In the genomic region with DNA sequence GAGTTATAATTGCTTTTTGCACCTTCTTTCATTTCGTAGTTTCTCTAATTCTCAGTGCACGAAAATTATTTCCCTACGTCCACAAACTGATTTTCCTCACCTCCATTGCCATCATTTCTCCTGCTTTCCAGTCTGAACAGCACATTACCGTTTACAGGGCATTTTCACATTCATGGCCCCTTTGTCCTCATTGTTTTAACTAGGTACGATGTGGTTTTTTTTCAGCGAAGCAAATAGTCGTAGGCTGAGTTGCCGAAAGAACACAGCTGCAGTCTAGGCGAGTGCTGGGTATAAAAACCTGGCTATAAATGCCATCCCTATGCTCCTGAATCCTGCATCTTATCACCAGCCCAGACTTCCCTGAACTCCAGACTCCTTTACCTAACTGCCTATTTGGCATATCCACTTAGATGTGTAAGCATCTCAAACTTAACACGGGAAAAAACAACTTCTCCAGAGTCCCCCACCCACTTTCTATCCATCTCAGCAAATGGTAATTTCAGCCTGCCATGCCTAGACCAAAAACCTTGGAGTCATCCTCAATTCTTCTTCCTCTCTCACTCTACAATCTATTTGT, we compare ENCODE assay signal across 8 cellular contexts. TPM values are rescaled to one million over a fixed set of nuclear protein-coding genes. Genes with fewer than 3 reads are reported as not detected.
DNase-seq lines count a peak whose midpoint lies in the region; ATAC-seq and TF ChIP-seq lines count a peak whose summit lies in the region.

No MANE protein-coding gene starts in this region.

- H3K9ac ChIP-seq in ES-I3 (ENCODE audit: low read depth, low read length) = peak overlapping the region; percentile 96

- peak overlapping the region; percentile 27 for H2AFZ ChIP-seq in osteoblast (ENCODE audit: low read length)

- no peak for DNase-seq in Panc1 (ENCODE audit: low read depth, low spot score)
- DNase-seq in epithelial cell of prostate (ENCODE audit: low read depth, low spot score) = no peak
- no peak for DNase-seq in osteoblast (ENCODE audit: insufficient read length, low spot score, missing footprints)
- DNase-seq in T1000 (lab: John Stamatoyannopoulos, UW) = no peak
- no peak for DNase-seq in superior temporal gyrus (ENCODE audit: extremely low spot score)

- H3K27me3 ChIP-seq in Panc1 (ENCODE audit: control insufficient read depth, insufficient read depth, low read length) = no peaks in the 10 kb centered on the region
- H3K27me3 ChIP-seq in osteoblast (ENCODE audit: insufficient read depth, low read length) = no peaks in the 10 kb centered on the region

- H3K9me3 ChIP-seq in ES-I3 (ENCODE audit: control insufficient read depth, insufficient read depth, low read length) (no peaks in the 10 kb centered on the region), Panc1 (ENCODE audit: control insufficient read depth, insufficient read depth, low read depth, low read length) (no peaks in the 10 kb centered on the region), osteoblast (ENCODE audit: low read depth, low read length) (no peaks in the 10 kb centered on the region)

- H3K36me3 ChIP-seq in ES-I3 (ENCODE audit: insufficient read depth, low read length) = no peaks in the 10 kb centered on the region
- H3K36me3 ChIP-seq in Panc1 (ENCODE audit: control insufficient read depth, insufficient read depth, low read length) = no peaks in the 10 kb centered on the region
- no peaks in the 10 kb centered on the region for H3K36me3 ChIP-seq in osteoblast (ENCODE audit: insufficient read depth, low read length)

- intact Hi-C loops in Panc1 (cut with micrococcal nuclease; ENCODE audit: unreplicated experiment) = loop anchor here (10.0 kb wide), 1 partner anchor 251 kb away; the partner anchor contains the start of gene SRP14

- in situ Hi-C loops in Panc1 (cut with HindIII; ENCODE audit: low pct_unique_long_range_greater_than_20kb, low sequenced_read_pairs) = no loop called here

- CTCF ChIA-PET in Panc1 (lab: Charles Lee) = no interaction called here

- H3K4me3 ChIP-seq in Panc1 (ENCODE audit: low read depth in 2 of 2, low read length in 2 of 2) (peak overlapping the region; percentile 63 to 93), osteoblast (ENCODE audit: insufficient read depth, low read length) (peak overlapping the region; percentile 80)

- H3K4me1 ChIP-seq in ES-I3 (ENCODE audit: insufficient read depth, low read length) = peaks cover 31% of the 10 kb centered on the region
- peaks cover 37% of the 10 kb centered on the region for H3K4me1 ChIP-seq in Panc1 (ENCODE audit: control insufficient read depth, insufficient read depth, low read length)
- peaks cover 45% of the 10 kb centered on the region for H3K4me1 ChIP-seq in osteoblast (ENCODE audit: insufficient read depth, low read length)

- peaks cover 24% of the 10 kb centered on the region for H3K79me2 ChIP-seq in osteoblast (ENCODE audit: insufficient read depth, low read length)

- POLR2A ChIA-PET in Panc1 (lab: Charles Lee) = no interaction called here

- no peaks in the 10 kb centered on the region for H4K20me1 ChIP-seq in osteoblast (ENCODE audit: insufficient read depth, low read length)

- H3K27ac ChIP-seq in Panc1 (ENCODE audit: low read length) (peak overlapping the region; percentile 85), epithelial cell of prostate (peak overlapping the region; percentile 46), osteoblast (ENCODE audit: low read depth, low read length) (peak overlapping the region; percentile 67)

- ATAC-seq in Panc1 (no peak), GM19463 (IDR thresholded peaks at IDR 0.05; ENCODE audit: unreplicated experiment) (no peak), GM18907 (IDR thresholded peaks at IDR 0.05; ENCODE audit: unreplicated experiment) (no peak)

- TF ChIP-seq CTCF in Panc1 (IDR thresholded peaks at IDR 0.05) (no peak), osteoblast (IDR thresholded peaks at IDR 0.05; ENCODE audit: extremely low read depth, low read depth, low read length) (no peak)

- TSS peak; percentile 93 for BruUV-seq in Panc1 (replicated peaks; lab: Mats Ljungman, UMichigan)

- H3K4me2 ChIP-seq in osteoblast (ENCODE audit: insufficient read depth, low read length) = peak overlapping the region; percentile 91

RNA-seq across cellular contexts. Expression of gene FSIP1, which starts 0.7 kb away (rescaled TPM):
- total RNA-seq in Panc1 (2021; ENCODE audit: unreplicated experiment) (1.4 TPM), osteoblast (2.1 and 3.6 TPM in 2 replicates)
- 0.96 TPM for polyA plus RNA-seq in Panc1 (2012; ENCODE audit: insufficient read length)
